ENCODE assay signal across 14 cellular contexts in genomic region chr6:21586300-21586699, GRCh38. TPM values are rescaled to one million over a fixed set of nuclear protein-coding genes. Genes with fewer than 3 reads are reported as not detected.
A peak's percentile ranks its signal among the peaks of the same experiment; 100 is the strongest.
DNase-seq lines count a peak whose midpoint lies in the region; ATAC-seq, FAIRE-seq and TF ChIP-seq lines count a peak whose summit lies in the region.
"Had no signal": no experiment of that assay in that cellular context is flagged by ENCODE, and none has a peak within 500 bp of the region (broad histone marks: within the 10 kb centered on the region; RNA-seq: fewer than 3 reads in every experiment).

No MANE protein-coding gene starts in this region.

- H3K27ac Mint-ChIP-seq in activated T-helper 17 cell treated with anti-CD3 and anti-CD28 coated beads, Interleukin-2, amount 50 U/mL, for 72 hours, result no peak overlapping the region
- no peak overlapping the region for H3K27ac Mint-ChIP-seq in activated CD4-positive, alpha-beta memory T cell treated with anti-CD3 and anti-CD28 coated beads, Interleukin-2, amount 10 ng/mL, durations not matched to agents 7 days and 5 days
- H3K27ac Mint-ChIP-seq: activated CD4-positive, alpha-beta T cell treated with anti-CD3 and anti-CD28 coated beads for 36 hours had no signal

- H2BK12ac ChIP-seq in mesenchymal stem cell (ENCODE audit: low read length in 2 of 2), result no peak overlapping the region

- H3K9me3 ChIP-seq in HepG2 (ENCODE audit: low read length), result no peaks in the 10 kb centered on the region
- no peaks in the 10 kb centered on the region for H3K9me3 ChIP-seq in right lobe of liver
- H3K9me3 ChIP-seq in mesenchymal stem cell (ENCODE audit: control insufficient read depth, low read length), result no peaks in the 10 kb centered on the region
- H3K9me3 ChIP-seq in vagina, result no peaks in the 10 kb centered on the region

- no peaks in the 10 kb centered on the region for H4K20me1 ChIP-seq in HepG2 (ENCODE audit: insufficient read depth, low read length)

- CTCF ChIA-PET in HepG2 (lab: Yijun Ruan, JAX; ENCODE audit: low intra/inter-chr PET ratio, low total read pairs), result no interaction called here
- CTCF ChIA-PET in activated CD4-positive, alpha-beta memory T cell treated with anti-CD3 and anti-CD28 coated beads, Interleukin-2, amount 10 ng/mL, durations not matched to agents 7 days and 5 days (lab: Charles Lee), result interaction anchor here (0.6 kb wide), 1 partner anchor 103 kb away, joined by 3 read pairs; no protein-coding TSS in a partner anchor

- POLR2A ChIA-PET in HepG2 (lab: Yijun Ruan, JAX), result no interaction called here
- POLR2A ChIA-PET in activated CD4-positive, alpha-beta memory T cell treated with anti-CD3 and anti-CD28 coated beads, Interleukin-2, amount 10 ng/mL, durations not matched to agents 7 days and 5 days (lab: Charles Lee), result no interaction called here

- intact Hi-C loops in HepG2 (cut with micrococcal nuclease; ENCODE audit: unreplicated experiment) (loop anchor here (5.0 kb wide), 4 partner anchors 164 to 649 kb away; no protein-coding TSS in a partner anchor), right lobe of liver (cut with DNase I) (no loop called here), vagina (cut with DNase I) (no loop called here)

- ATAC-seq in HepG2, result no peak
- ATAC-seq in right lobe of liver, result no peak
- ATAC-seq in activated T-helper 17 cell treated with anti-CD3 and anti-CD28 coated beads, Interleukin-2, amount 50 U/mL, for 72 hours (replicated peaks), result no peak
- no peak for ATAC-seq in GM21360 (IDR thresholded peaks at IDR 0.05; ENCODE audit: unreplicated experiment)
- ATAC-seq: activated CD4-positive, alpha-beta T cell treated with anti-CD3 and anti-CD28 coated beads for 36 hours had no signal

- no peak for FAIRE-seq in HepG2 (lab: Jason Lieb, UNC)
- FAIRE-seq: A204.1 had no signal

- H3K4me2 ChIP-seq in HepG2 (ENCODE audit: low read depth, low read length), result no peak overlapping the region
- no peak overlapping the region for H3K4me2 ChIP-seq in mesenchymal stem cell (ENCODE audit: low read length, poor library complexity, severe bottlenecking)

- TF ChIP-seq CTCF in HepG2 (CRISPR knock-in tag; IDR thresholded peaks at IDR 0.05), result no peak
- no peak for TF ChIP-seq CTCF in right lobe of liver (IDR thresholded peaks at IDR 0.05)
- TF ChIP-seq CTCF in vagina (IDR thresholded peaks at IDR 0.05), result no peak

- 64% methylated on average over 3 of the region's 3 CpGs for WGBS in HepG2 (ENCODE audit: low lambda C conversion rate)
- WGBS in right lobe of liver (ENCODE audit: insufficient coverage, low coverage, low lambda C conversion rate, missing lambda C conversion rate), result 53% methylated on average over 3 of the region's 3 CpGs
- 100% methylated on average over 2 of the region's 3 CpGs for WGBS in mesenchymal stem cell

- H2BK120ac ChIP-seq in mesenchymal stem cell (ENCODE audit: low read depth, low read length), result no peak overlapping the region

- H2AFZ ChIP-seq in HepG2 (ENCODE audit: low read length), result no peak overlapping the region
- H2AFZ ChIP-seq in mesenchymal stem cell (ENCODE audit: low read depth, low read length), result no peak overlapping the region

- H2AK5ac ChIP-seq in mesenchymal stem cell (ENCODE audit: low read length, severe bottlenecking), result no peak overlapping the region

- H3K4me1 ChIP-seq in HepG2 (ENCODE audit: insufficient read depth, low read length) (peaks cover 19% of the 10 kb centered on the region; the same call in 1 of the 2 replicates), right lobe of liver (peaks cover 0 to 10% (median 0%) of the 10 kb centered on the region in 4 donors), mesenchymal stem cell (ENCODE audit: control insufficient read depth, insufficient read depth, low read depth, low read length) (peaks cover 6% of the 10 kb centered on the region), vagina (peaks cover 14% of the 10 kb centered on the region)

- no peak overlapping the region for H4K91ac ChIP-seq in mesenchymal stem cell (ENCODE audit: low read length)

- H3K4me1 Mint-ChIP-seq in activated T-helper 17 cell treated with anti-CD3 and anti-CD28 coated beads, Interleukin-2, amount 50 U/mL, for 72 hours, result peaks cover 4% of the 10 kb centered on the region
- H3K4me1 Mint-ChIP-seq in activated CD4-positive, alpha-beta memory T cell treated with anti-CD3 and anti-CD28 coated beads, Interleukin-2, amount 10 ng/mL, durations not matched to agents 7 days and 5 days, result peaks cover 11% of the 10 kb centered on the region

- no peak overlapping the region for H4K8ac ChIP-seq in mesenchymal stem cell (ENCODE audit: low read length)

- no peak for DNase-seq in HepG2 (ENCODE audit: low spot score)
- no peak for DNase-seq in right lobe of liver
- no peak for DNase-seq in mesenchymal stem cell
- no peak for DNase-seq in vagina (ENCODE audit: extremely low spot score in 2 of 2)
- DNase-seq in activated CD4-positive, alpha-beta memory T cell treated with anti-CD3 and anti-CD28 coated beads, Interleukin-2, amount 10 ng/mL, durations not matched to agents 7 days and 5 days, result no peak
- no peak for DNase-seq in stimulated activated CD8-positive, alpha-beta memory T cell treated with anti-CD3 and anti-CD28 coated beads, Interleukin-4, amount 100 ng/mL, for 48 hours
- DNase-seq: activated CD4-positive, alpha-beta T cell treated with anti-CD3 and anti-CD28 coated beads for 36 hours; activated T-cell treated with anti-CD3 and anti-CD28 coated beads for 4 hours; MV-4-11 had no signal

- H3K23ac ChIP-seq in mesenchymal stem cell (ENCODE audit: low read length in 2 of 2), result no peak overlapping the region

- in situ Hi-C loops in HepG2 (cut with HindIII; ENCODE audit: extremely low pct_ligation_motif_present, low pct_unique_long_range_greater_than_20kb), result loop anchor here (5.0 to 10.0 kb wide), 2 partner anchors 241 to 709 kb away; no protein-coding TSS in a partner anchor

- peaks cover 4% of the 10 kb centered on the region for H3K9me3 Mint-ChIP-seq in activated T-helper 17 cell treated with anti-CD3 and anti-CD28 coated beads, Interleukin-2, amount 50 U/mL, for 72 hours
- peaks cover 2% of the 10 kb centered on the region for H3K9me3 Mint-ChIP-seq in activated CD4-positive, alpha-beta memory T cell treated with anti-CD3 and anti-CD28 coated beads, Interleukin-2, amount 10 ng/mL, durations not matched to agents 7 days and 5 days

- no peak overlapping the region for H2BK5ac ChIP-seq in mesenchymal stem cell (ENCODE audit: low read depth, low read length, poor library complexity, severe bottlenecking)

- BruUV-seq in HepG2 (replicated peaks; lab: Mats Ljungman, UMichigan), result no TSS peak

- H3K9ac ChIP-seq in HepG2 (ENCODE audit: insufficient read depth, low read depth, low read length) (no peak overlapping the region), mesenchymal stem cell (ENCODE audit: low read length) (peak overlapping the region; percentile 90)

- H3K27me3 Mint-ChIP-seq in activated T-helper 17 cell treated with anti-CD3 and anti-CD28 coated beads, Interleukin-2, amount 50 U/mL, for 72 hours, result peaks cover 25% of the 10 kb centered on the region
- H3K27me3 Mint-ChIP-seq in activated CD4-positive, alpha-beta memory T cell treated with anti-CD3 and anti-CD28 coated beads, Interleukin-2, amount 10 ng/mL, durations not matched to agents 7 days and 5 days, result peaks cover 46% of the 10 kb centered on the region

- no peak for TF ChIP-seq EP300 in HepG2 (IDR thresholded peaks at IDR 0.05; ENCODE audit: low read depth in 2 of 2, low read length in 2 of 2)
- no peak for TF ChIP-seq EP300 in HepG2 (CRISPR knock-in tag; IDR thresholded peaks at IDR 0.05; ENCODE audit: borderline replicate concordance)

- H3K14ac ChIP-seq in mesenchymal stem cell (ENCODE audit: low read length in 2 of 2), result no peak overlapping the region

- H3K4me3 ChIP-seq in HepG2 (replicated peaks in 1 of 3; ENCODE audit: insufficient read depth in 1 of 3, low read depth in 2 of 3, low read length in 3 of 3) (no peak overlapping the region), right lobe of liver (no peak overlapping the region), mesenchymal stem cell (ENCODE audit: insufficient read depth in 1 of 2, low read depth in 1 of 2, low read length in 2 of 2) (peak overlapping the region in 1 of 2 experiments; percentile 81), vagina (no peak overlapping the region)

- H3K18ac ChIP-seq in mesenchymal stem cell (ENCODE audit: low read depth in 1 of 2, low read length in 2 of 2), result no peak overlapping the region

- TF ChIP-seq RAD21 in HepG2 (CRISPR knock-in tag; IDR thresholded peaks at IDR 0.05), result no peak

- H3K36me3 ChIP-seq in HepG2 (replicated peaks in 1 of 2; ENCODE audit: control insufficient read depth in 1 of 2, insufficient read depth in 2 of 2, low read length in 2 of 2) (no peaks in the 10 kb centered on the region), right lobe of liver (no peaks in the 10 kb centered on the region), mesenchymal stem cell (ENCODE audit: control insufficient read depth in 1 of 2, insufficient read depth in 2 of 2, low read depth in 1 of 2, low read length in 2 of 2) (no peaks in the 10 kb centered on the region), vagina (no peaks in the 10 kb centered on the region)
- H3K36me3 ChIP-seq: left lung, stomach had no signal

- H3K4me3 Mint-ChIP-seq in activated T-helper 17 cell treated with anti-CD3 and anti-CD28 coated beads, Interleukin-2, amount 50 U/mL, for 72 hours, result peak overlapping the region; percentile 93
- H3K4me3 Mint-ChIP-seq in activated CD4-positive, alpha-beta memory T cell treated with anti-CD3 and anti-CD28 coated beads, Interleukin-2, amount 10 ng/mL, durations not matched to agents 7 days and 5 days, result no peak overlapping the region

- H3K36me3 Mint-ChIP-seq in activated T-helper 17 cell treated with anti-CD3 and anti-CD28 coated beads, Interleukin-2, amount 50 U/mL, for 72 hours (ENCODE audit: low read depth), result no peaks in the 10 kb centered on the region
- no peaks in the 10 kb centered on the region for H3K36me3 Mint-ChIP-seq in activated CD4-positive, alpha-beta memory T cell treated with anti-CD3 and anti-CD28 coated beads, Interleukin-2, amount 10 ng/mL, durations not matched to agents 7 days and 5 days (ENCODE audit: low read depth)

- peaks cover 3% of the 10 kb centered on the region for H3K79me1 ChIP-seq in mesenchymal stem cell (replicated peaks; ENCODE audit: low read length, poor library complexity, severe bottlenecking)

- peaks cover 0 to 29% of the 10 kb centered on the region in 2 experiments; a peak in 3 of 5 replicates for H3K27me3 ChIP-seq in HepG2 (ENCODE audit: control insufficient read depth in 1 of 2, insufficient read depth in 2 of 2, low read length in 2 of 2)
- H3K27me3 ChIP-seq in right lobe of liver, result no peaks in the 10 kb centered on the region
- H3K27me3 ChIP-seq in mesenchymal stem cell (ENCODE audit: control insufficient read depth in 1 of 2, insufficient read depth in 1 of 2, low read length in 2 of 2), result no peaks in the 10 kb centered on the region
- no peaks in the 10 kb centered on the region for H3K27me3 ChIP-seq in vagina
- H3K27me3 ChIP-seq: stomach had no signal

- TF ChIP-seq POLR2A in HepG2 (IDR thresholded peaks at IDR 0.05; ENCODE audit: insufficient read depth in 1 of 2, low read depth in 2 of 2, low read length in 2 of 2) (no peak), right lobe of liver (IDR thresholded peaks at IDR 0.05) (no peak), vagina (IDR thresholded peaks at IDR 0.05) (no peak)

- no peak overlapping the region for H3K4ac ChIP-seq in mesenchymal stem cell (ENCODE audit: low read depth in 1 of 2, low read length in 2 of 2)

- H3K27ac ChIP-seq in HepG2 (ENCODE audit: extremely low read length, insufficient read depth, low read length), result no peak overlapping the region
- no peak overlapping the region for H3K27ac ChIP-seq in right lobe of liver
- H3K27ac ChIP-seq in mesenchymal stem cell (ENCODE audit: low read length, poor library complexity, severe bottlenecking), result no peak overlapping the region
- peak overlapping the region; percentile 78 for H3K27ac ChIP-seq in vagina

- H2BK15ac ChIP-seq in mesenchymal stem cell (ENCODE audit: low read depth, poor library complexity, severe bottlenecking), result no peak overlapping the region

- H3K79me2 ChIP-seq in HepG2 (ENCODE audit: insufficient read depth, low read length), result no peaks in the 10 kb centered on the region

RNA-seq across cellular contexts. Expression of gene SOX4, which starts 7.3 kb away (rescaled TPM):
- total RNA-seq in HepG2 (2016; rRNA removed; fragmentation: Illumina TruSeq; extraction: Trizol) (3.4 and 3.5 TPM in 2 replicates), right lobe of liver (10 to 100 TPM in 1 of 6 experiments, 1 to 10 TPM in 4, under 1 TPM in 1; 0.81 to 22.5 (median 2.4) TPM), vagina (11.5 TPM)
- 0.18 and 0.20 TPM in 2 replicates for total RNA-seq in HepG2 (2016; cell fraction: cytosol; rRNA removed; fragmentation: Illumina TruSeq; extraction: Trizol; ENCODE audit: low read depth)
- total RNA-seq in HepG2 (2016; cell fraction: insoluble cytoplasmic fraction; rRNA removed; fragmentation: Illumina TruSeq; extraction: Trizol), result 3.4 TPM in 2 replicates
- total RNA-seq in HepG2 (2016; cell fraction: membrane; rRNA removed; fragmentation: Illumina TruSeq; extraction: Trizol), result 1.1 TPM in 2 replicates
- 2.5 and 2.8 TPM in 2 replicates for total RNA-seq in HepG2 (2016; cell fraction: nucleus; rRNA removed; fragmentation: Illumina TruSeq; extraction: Trizol)
- 2.5 and 2.6 TPM in 2 replicates for polyA plus RNA-seq in HepG2 (2011; rRNA removed)
- 1.2 and 1.4 TPM in 2 replicates for polyA plus RNA-seq in HepG2 (2011; cell fraction: cytosol; rRNA removed)
- 2.9 TPM in 2 replicates for polyA plus RNA-seq in HepG2 (2011; cell fraction: nucleus; rRNA removed)
- polyA plus RNA-seq in HepG2 (2012), result 1.4 and 2.9 TPM in 2 replicates
- polyA plus RNA-seq in HepG2 (2016; cell fraction: cytosol; fragmentation: Illumina TruSeq; extraction: Trizol; ENCODE audit: low read depth), result 0.12 and 0.15 TPM in 2 replicates
- polyA plus RNA-seq in HepG2 (2016; cell fraction: insoluble cytoplasmic fraction; fragmentation: Illumina TruSeq; extraction: Trizol; ENCODE audit: low read depth), result 3.1 and 3.8 TPM in 2 replicates
- 0.39 and 0.47 TPM in 2 replicates for polyA plus RNA-seq in HepG2 (2016; cell fraction: membrane; fragmentation: Illumina TruSeq; extraction: Trizol; ENCODE audit: low read depth)
- 4.1 and 4.3 TPM in 2 replicates for polyA plus RNA-seq in HepG2 (2016; cell fraction: nucleus; fragmentation: Illumina TruSeq; extraction: Trizol; ENCODE audit: insufficient read depth, low read depth)
- polyA minus RNA-seq in HepG2 (2011; rRNA and poly(A)+ RNA removed; ENCODE audit: low replicate concordance), result 2.9 and 3.1 TPM in 2 replicates
- polyA minus RNA-seq in HepG2 (2011; cell fraction: cytosol; rRNA and poly(A)+ RNA removed), result 3.3 and 4.1 TPM in 2 replicates
- polyA minus RNA-seq in HepG2 (2011; cell fraction: nucleus; rRNA and poly(A)+ RNA removed), result 2.1 and 3.0 TPM in 2 replicates
- 1 to 10 TPM in 1 of 2 donors, under 1 TPM in 1; 0.71 to 1.5 TPM for total RNA-seq in activated T-helper 17 cell treated with anti-CD3 and anti-CD28 coated beads, Interleukin-2, amount 50 U/mL, for 72 hours
- polyA plus RNA-seq in mesenchymal stem cell (2013, experiment 1 of 2), result 50.2 TPM
- 50.6 TPM for polyA plus RNA-seq in mesenchymal stem cell (2013, experiment 2 of 2)
- total RNA-seq in activated CD4-positive, alpha-beta memory T cell treated with anti-CD3 and anti-CD28 coated beads, Interleukin-2, amount 10 ng/mL, durations not matched to agents 7 days and 5 days, result under 1 TPM; 0.20 TPM
